Comparison of ENCODE assay signal across 28 cellular contexts in the genomic region with DNA sequence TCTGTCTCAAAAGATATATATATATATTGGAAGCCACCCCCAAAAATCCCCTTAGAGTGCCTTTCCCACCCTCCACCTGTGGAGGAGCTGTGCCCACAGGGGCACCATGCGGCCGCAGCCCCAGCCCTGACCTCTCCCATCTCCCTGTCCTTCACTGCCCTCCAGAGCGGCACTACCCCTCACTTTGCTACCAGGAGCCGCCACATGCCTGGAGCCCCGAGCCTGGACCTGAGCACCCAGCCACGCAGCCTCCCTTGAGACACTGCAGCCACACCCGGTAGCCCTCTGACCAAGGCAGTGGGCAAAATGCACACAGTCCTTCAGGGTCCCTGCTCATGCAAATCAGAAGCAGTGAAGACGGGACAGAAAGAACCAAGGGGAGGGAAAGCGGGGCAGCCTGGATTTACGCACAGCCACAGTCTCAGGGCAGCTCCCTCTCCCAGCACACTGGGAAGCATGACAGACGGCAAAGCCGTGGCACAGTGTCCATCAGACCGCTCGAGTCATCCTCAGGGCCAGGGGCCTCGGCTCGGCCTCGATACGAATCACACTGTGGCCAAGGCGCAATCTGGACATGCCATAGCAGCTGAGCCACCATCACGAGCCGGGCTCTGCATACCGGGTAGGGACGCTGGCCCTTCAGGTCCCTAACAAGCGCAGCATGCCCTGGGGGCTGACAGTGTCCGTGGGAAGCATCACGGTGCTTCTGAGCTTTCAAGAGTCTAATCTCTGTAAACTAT. TPM values are rescaled to one million over a fixed set of nuclear protein-coding genes. Genes with fewer than 3 reads are reported as not detected.
A peak's percentile ranks its signal among the peaks of the same experiment; 100 is the strongest.
DNase-seq lines count a peak whose midpoint lies in the region; ATAC-seq and TF ChIP-seq lines count a peak whose summit lies in the region.
"Had no signal": no experiment of that assay in that cellular context is flagged by ENCODE, and none has a peak within 500 bp of the region (broad histone marks: within the 10 kb centered on the region; RNA-seq: fewer than 3 reads in every experiment).

No MANE protein-coding gene starts in this region.

- no peak for DNase-seq in Right ventricle myocardium superior
- no peak for DNase-seq in right atrium auricular region (ENCODE audit: low spot score)
- peak; percentile 13 for DNase-seq in glutamatergic neuron
- DNase-seq in neuronal stem cell (ENCODE audit: low spot score), result no peak
- no peak for DNase-seq in activated T-cell treated with anti-CD3 and anti-CD28 coated beads, Interleukin-2, amount 50 U/mL, for 1 hour
- no peak for DNase-seq in activated CD4-positive, alpha-beta T cell treated with anti-CD3 and anti-CD28 coated beads for 4 hours
- DNase-seq: activated CD4-positive, alpha-beta T cell treated with anti-CD3 and anti-CD28 coated beads, Interleukin-2, amount 10 ng/mL, durations not matched to agents 7 days and 5 days; activated naive CD4-positive, alpha-beta T cell; activated T-cell treated with anti-CD3 and anti-CD28 coated beads, Interleukin-2, amount 50 U/mL, for 48 hours; foreskin melanocyte; heart right ventricle; NCI-H1436; NCI-H226; SIG-M5; stimulated activated CD4-positive, alpha-beta T cell treated with anti-CD3 and anti-CD28 coated beads, Interleukin-1b, Interleukin-23, amount 100 ng/mL, for 48 hours; stimulated activated naive CD4-positive, alpha-beta T cell treated with Interleukin-2 at 50 U/mL for 16 hours; SW 1271; T1000 had no signal

- H2AFZ ChIP-seq in neuronal stem cell (ENCODE audit: low read length), result no peak overlapping the region

- H3K4me1 Mint-ChIP-seq in glutamatergic neuron (ENCODE audit: low read depth, unreplicated experiment), result peaks cover 32% of the 10 kb centered on the region
- H3K4me1 Mint-ChIP-seq: B cell had no signal

- no CpG with 5 or more reads among the region's 26 CpGs for WGBS in neuronal stem cell (ENCODE audit: extremely low coverage in 2 of 2, insufficient read length in 2 of 2, insufficient replicate concordance in 1 of 2), 2 donors

- no peak overlapping the region for H4K91ac ChIP-seq in neuronal stem cell (ENCODE audit: low read depth, low read length, poor library complexity)

- no peak overlapping the region for H3K14ac ChIP-seq in neuronal stem cell (ENCODE audit: low read length)

- intact Hi-C loops in Right ventricle myocardium superior (cut with DNase I), result loop anchor here (5.0 kb wide), 1 partner anchor 78 kb away; no protein-coding TSS in a partner anchor

- H2BK5ac ChIP-seq in neuronal stem cell (ENCODE audit: low read length), result no peak overlapping the region

- H3K36me3 ChIP-seq in right atrium auricular region (no peaks in the 10 kb centered on the region), neuronal stem cell (replicated peaks in 1 of 2; ENCODE audit: control insufficient read depth in 2 of 2, insufficient read depth in 2 of 2, low read length in 2 of 2) (peaks cover 6 to 18% of the 10 kb centered on the region in 2 donors)
- H3K36me3 ChIP-seq: HAP-1, ovary had no signal

- peaks cover 26% of the 10 kb centered on the region for H3K79me1 ChIP-seq in neuronal stem cell (ENCODE audit: low read depth, low read length)

- H3K23ac ChIP-seq in neuronal stem cell (ENCODE audit: low read depth, low read length, poor library complexity), result peak overlapping the region; percentile 27

- H2BK120ac ChIP-seq in neuronal stem cell (ENCODE audit: low read depth, low read length), result no peak overlapping the region

- peaks cover 9% of the 10 kb centered on the region for H3K36me3 Mint-ChIP-seq in glutamatergic neuron (ENCODE audit: unreplicated experiment)

- H3K9me3 ChIP-seq in right atrium auricular region (no peaks in the 10 kb centered on the region), neuronal stem cell (replicated peaks in 1 of 2; ENCODE audit: control insufficient read depth in 2 of 2, insufficient read depth in 1 of 2, low read depth in 1 of 2, low read length in 2 of 2) (peaks cover 1 to 11% of the 10 kb centered on the region in 2 donors)
- H3K9me3 ChIP-seq: HAP-1, heart right ventricle, ovary had no signal

- peak overlapping the region; percentile 65 for H3K18ac ChIP-seq in neuronal stem cell (ENCODE audit: low read length)

- H4K8ac ChIP-seq in neuronal stem cell (ENCODE audit: low read depth, low read length), result no peak overlapping the region

- no peak overlapping the region for H3K4me3 Mint-ChIP-seq in glutamatergic neuron (ENCODE audit: unreplicated experiment)
- H3K4me3 Mint-ChIP-seq: activated CD4-positive, alpha-beta T cell treated with anti-CD3 and anti-CD28 coated beads, Interleukin-2, amount 10 ng/mL, durations not matched to agents 7 days and 5 days; B cell; brain; nephron had no signal

- H2BK12ac ChIP-seq in neuronal stem cell (ENCODE audit: low read length), result no peak overlapping the region

- H3K27me3 ChIP-seq in right atrium auricular region (no peaks in the 10 kb centered on the region), neuronal stem cell (ENCODE audit: control insufficient read depth in 3 of 3, insufficient read depth in 3 of 3, low read depth in 1 of 3, low read length in 3 of 3) (no peaks in the 10 kb centered on the region)
- H3K27me3 ChIP-seq: dorsolateral prefrontal cortex, heart right ventricle, ovary had no signal

- H3K27ac Mint-ChIP-seq in glutamatergic neuron (ENCODE audit: unreplicated experiment), result no peak overlapping the region
- H3K27ac Mint-ChIP-seq: activated CD4-positive, alpha-beta T cell treated with anti-CD3 and anti-CD28 coated beads, Interleukin-2, amount 10 ng/mL, durations not matched to agents 7 days and 5 days; B cell had no signal

- H3K4me1 ChIP-seq in right atrium auricular region (peaks cover 0 to 24% of the 10 kb centered on the region in 2 donors), neuronal stem cell (ENCODE audit: control insufficient read depth in 2 of 2, insufficient read depth in 1 of 2, low read depth in 1 of 2, low read length in 2 of 2) (peaks cover 0 to 13% of the 10 kb centered on the region in 2 donors)

- H3K4me3 ChIP-seq in right atrium auricular region (no peak overlapping the region), neuronal stem cell (ENCODE audit: low read length in 2 of 2) (no peak overlapping the region)
- H3K4me3 ChIP-seq: dorsolateral prefrontal cortex, GM12878, HAP-1, heart right ventricle, ovary, smooth muscle cell had no signal

- ATAC-seq in Right ventricle myocardium superior (ENCODE audit: poor library complexity) (peak; percentile 15), HG03354 (IDR thresholded peaks at IDR 0.05; ENCODE audit: poor library complexity, severe bottlenecking, unreplicated experiment) (no peak)
- ATAC-seq: GM12878 had no signal

- no peak overlapping the region for H2AK5ac ChIP-seq in neuronal stem cell (ENCODE audit: low read depth, low read length)

- peak overlapping the region; percentile 39 for H3K9ac ChIP-seq in neuronal stem cell (ENCODE audit: low read depth, low read length, poor library complexity)

- no peak overlapping the region for H3K27ac ChIP-seq in right atrium auricular region
- no peak overlapping the region for H3K27ac ChIP-seq in neuronal stem cell (replicated peaks; ENCODE audit: low read length)
- H3K27ac ChIP-seq: heart right ventricle, ovary, VCaP had no signal

- H3K4me2 ChIP-seq in neuronal stem cell (ENCODE audit: insufficient read depth, low read length, poor library complexity, severe bottlenecking), result no peak overlapping the region
- H3K4me2 ChIP-seq: smooth muscle cell had no signal

- peak overlapping the region; percentile 40 for H3K4ac ChIP-seq in neuronal stem cell (ENCODE audit: low read length)

- TF ChIP-seq CTCF in right atrium auricular region (IDR thresholded peaks at IDR 0.05) (no peak), glutamatergic neuron (IDR thresholded peaks at IDR 0.05; ENCODE audit: partially characterized antibody, unreplicated experiment) (no peak)

- peaks cover 9% of the 10 kb centered on the region for H3K27me3 Mint-ChIP-seq in glutamatergic neuron (ENCODE audit: unreplicated experiment)
- H3K27me3 Mint-ChIP-seq: activated CD4-positive, alpha-beta T cell treated with anti-CD3 and anti-CD28 coated beads, Interleukin-2, amount 10 ng/mL, durations not matched to agents 7 days and 5 days; B cell; brain had no signal

- peaks cover 3% of the 10 kb centered on the region for H3K9me3 Mint-ChIP-seq in glutamatergic neuron (ENCODE audit: unreplicated experiment)
- H3K9me3 Mint-ChIP-seq: activated CD4-positive, alpha-beta T cell treated with anti-CD3 and anti-CD28 coated beads, Interleukin-2, amount 10 ng/mL, durations not matched to agents 7 days and 5 days; nephron had no signal

- no peak overlapping the region for H2BK15ac ChIP-seq in neuronal stem cell (ENCODE audit: low read length)

RNA-seq across cellular contexts. Expression of a gene that starts 10.1 kb away (rescaled TPM):
- total RNA-seq in Right ventricle myocardium superior (24.9 TPM), right atrium auricular region (10 to 100 TPM in 1 of 2 donors, 1 to 10 TPM in 1; 8.1 to 20.1 TPM), glutamatergic neuron (ENCODE audit: unreplicated experiment) (90.6 TPM)
- polyA plus RNA-seq in neuronal stem cell (2013, experiment 1 of 2), result 15.9 TPM
- polyA plus RNA-seq in neuronal stem cell (2013, experiment 2 of 2), result 18.7 TPM
